8 cellular contexts compared by ENCODE assay signal in genomic region chr1:35191429-35192055, GRCh38. TPM values are rescaled to one million over a fixed set of nuclear protein-coding genes. Genes with fewer than 3 reads are reported as not detected.
DNase-seq lines count a peak whose midpoint lies in the region; ATAC-seq and TF ChIP-seq lines count a peak whose summit lies in the region.

No MANE protein-coding gene starts in this region.

- intact Hi-C loops in esophagus squamous epithelium (cut with DNase I) = no loop called here

- ATAC-seq in GM19463 (IDR thresholded peaks at IDR 0.05; ENCODE audit: unreplicated experiment) = no peak
- no peak for ATAC-seq in GM21576 (IDR thresholded peaks at IDR 0.05; ENCODE audit: unreplicated experiment)
- ATAC-seq in GM18868 (IDR thresholded peaks at IDR 0.05; ENCODE audit: unreplicated experiment) = no peak
- no peak for ATAC-seq in GM19351 (IDR thresholded peaks at IDR 0.05; ENCODE audit: unreplicated experiment)

- H3K9me3 ChIP-seq in DOHH2 (ENCODE audit: control insufficient read depth, insufficient read depth, low read length) (no peaks in the 10 kb centered on the region), Peyer's patch (no peaks in the 10 kb centered on the region), esophagus squamous epithelium (no peaks in the 10 kb centered on the region)

- no peaks in the 10 kb centered on the region for H3K9me2 ChIP-seq in DOHH2 (replicated peaks; ENCODE audit: control insufficient read depth, low read length)

- TF ChIP-seq CTCF in DOHH2 (IDR thresholded peaks at IDR 0.05; ENCODE audit: low read depth, low read length, poor library complexity, severe bottlenecking) = no peak
- no peak for TF ChIP-seq CTCF in Peyer's patch (IDR thresholded peaks at IDR 0.05)
- TF ChIP-seq CTCF in esophagus squamous epithelium (IDR thresholded peaks at IDR 0.05) = no peak

- H4K20me1 ChIP-seq in DOHH2 (ENCODE audit: control insufficient read depth, insufficient read depth, low read depth, low read length) = peaks cover 51% of the 10 kb centered on the region

- H3K27me3 ChIP-seq in DOHH2 (ENCODE audit: control insufficient read depth, low read length) = no peaks in the 10 kb centered on the region
- no peaks in the 10 kb centered on the region for H3K27me3 ChIP-seq in Peyer's patch
- no peaks in the 10 kb centered on the region for H3K27me3 ChIP-seq in esophagus squamous epithelium

- H3K27ac ChIP-seq in DOHH2 (ENCODE audit: low read depth, low read length) = peak overlapping the region; percentile 75
- H3K27ac ChIP-seq in Peyer's patch = peak overlapping the region; percentile 98 to 99 (median 99)
- H3K27ac ChIP-seq in esophagus squamous epithelium = peak overlapping the region; percentile 97 to 100 (median 99)

- H3F3A ChIP-seq in DOHH2 (ENCODE audit: control insufficient read depth, insufficient read depth) = peaks cover 37% of the 10 kb centered on the region

- WGBS in esophagus squamous epithelium, 2 donors = 1 to 2% methylated on average over 10 to 13 of the region's 25 CpGs

- H3K4me2 ChIP-seq in DOHH2 (ENCODE audit: low read length) = peak overlapping the region; percentile 94

- DNase-seq in Peyer's patch = no peak
- no peak for DNase-seq in esophagus squamous epithelium (lab: John Stamatoyannopoulos, UW)
- DNase-seq in pons (ENCODE audit: low spot score) = peak; percentile 56

- H3K4me3 ChIP-seq in DOHH2 (ENCODE audit: low read length) (peak overlapping the region; percentile 93), Peyer's patch (peak overlapping the region; percentile 98 to 99 (median 99)), esophagus squamous epithelium (peak overlapping the region; percentile 89 to 99 (median 96))

- H3K36me3 ChIP-seq in DOHH2 (ENCODE audit: control insufficient read depth, low read length) (peaks cover 63% of the 10 kb centered on the region), Peyer's patch (peaks cover 0 to 48% (median 0%) of the 10 kb centered on the region in 3 donors), esophagus squamous epithelium (peaks cover 12 to 52% (median 29%) of the 10 kb centered on the region in 3 donors)

- peaks cover 71% of the 10 kb centered on the region for H3K79me2 ChIP-seq in DOHH2 (ENCODE audit: control insufficient read depth, low read length)

- H3K4me1 ChIP-seq in DOHH2 (ENCODE audit: control insufficient read depth, low read length) (peaks cover 41% of the 10 kb centered on the region), Peyer's patch (peaks cover 4 to 45% (median 7%) of the 10 kb centered on the region in 4 donors), esophagus squamous epithelium (peaks cover 7 to 62% (median 34%) of the 10 kb centered on the region in 3 donors)

- TF ChIP-seq POLR2A in Peyer's patch (IDR thresholded peaks at IDR 0.05) (no peak), esophagus squamous epithelium (IDR thresholded peaks at IDR 0.05) (no peak)

RNA-seq across cellular contexts. Expression of gene SFPQ, which starts 1.4 kb away (rescaled TPM):
- total RNA-seq in Peyer's patch = 100 to 1,000 TPM; 177 to 629 (median 255) TPM
- total RNA-seq in esophagus squamous epithelium = 100 to 1,000 TPM in 3 of 4 donors, 10 to 100 TPM in 1; 99.6 to 222 (median 155) TPM
